8 cellular contexts compared by ENCODE assay signal in the genomic region with DNA sequence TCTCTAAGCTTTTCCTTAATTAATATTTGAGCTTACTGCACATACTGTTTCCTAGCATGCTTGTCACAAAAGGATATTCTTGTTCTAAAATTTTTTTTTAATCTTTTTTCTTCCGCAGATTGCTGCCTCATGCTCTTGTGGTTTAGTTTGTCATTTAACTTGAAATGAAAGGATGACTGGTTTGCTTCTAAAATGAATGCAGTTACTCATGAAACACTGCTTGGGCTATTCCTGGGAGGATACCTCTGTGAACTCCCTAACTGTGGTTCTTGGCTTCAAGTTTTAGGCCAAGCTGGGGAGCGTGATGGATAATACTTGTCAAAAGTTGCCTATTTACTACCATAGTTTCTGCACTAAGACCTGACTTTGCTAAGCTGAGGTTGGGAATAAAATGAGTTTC.
DNase-seq lines count a peak whose midpoint lies in the region; ATAC-seq and TF ChIP-seq lines count a peak whose summit lies in the region.
"Had no signal": no experiment of that assay in that cellular context is flagged by ENCODE, and none has a peak within 500 bp of the region (broad histone marks: within the 10 kb centered on the region; RNA-seq: fewer than 3 reads in every experiment).

No MANE protein-coding gene starts in this region.

- H3K4me3 ChIP-seq in choroid plexus epithelial cell (ENCODE audit: low read depth, low read length): no peak overlapping the region

- H3K9me3 Mint-ChIP-seq in activated CD4-positive, alpha-beta memory T cell treated with anti-CD3 and anti-CD28 coated beads, Interleukin-2, amount 10 ng/mL, durations not matched to agents 7 days and 5 days: no peaks in the 10 kb centered on the region
- H3K9me3 Mint-ChIP-seq: activated naive CD8-positive, alpha-beta T cell treated with anti-CD3 and anti-CD28 coated beads for 36 hours had no signal

- ATAC-seq in HG03196 (IDR thresholded peaks at IDR 0.05; ENCODE audit: unreplicated experiment) (peak; percentile 55), sciatic nerve (peak; percentile 85)

- no peak overlapping the region for H3K27ac Mint-ChIP-seq in activated CD4-positive, alpha-beta memory T cell treated with anti-CD3 and anti-CD28 coated beads, Interleukin-2, amount 10 ng/mL, durations not matched to agents 7 days and 5 days
- H3K27ac Mint-ChIP-seq: activated naive CD8-positive, alpha-beta T cell treated with anti-CD3 and anti-CD28 coated beads for 36 hours had no signal

- intact Hi-C loops in sciatic nerve (cut with DNase I): no loop called here

- POLR2A ChIA-PET in activated CD4-positive, alpha-beta memory T cell treated with anti-CD3 and anti-CD28 coated beads, Interleukin-2, amount 10 ng/mL, durations not matched to agents 7 days and 5 days (lab: Charles Lee): no interaction called here

- H3K4me3 Mint-ChIP-seq in activated CD4-positive, alpha-beta memory T cell treated with anti-CD3 and anti-CD28 coated beads, Interleukin-2, amount 10 ng/mL, durations not matched to agents 7 days and 5 days: no peak overlapping the region
- H3K4me3 Mint-ChIP-seq: activated naive CD8-positive, alpha-beta T cell treated with anti-CD3 and anti-CD28 coated beads for 36 hours had no signal

- H3K36me3 Mint-ChIP-seq in activated CD4-positive, alpha-beta memory T cell treated with anti-CD3 and anti-CD28 coated beads, Interleukin-2, amount 10 ng/mL, durations not matched to agents 7 days and 5 days (ENCODE audit: low read depth): peaks cover 6% of the 10 kb centered on the region

- no peak for TF ChIP-seq CTCF in choroid plexus epithelial cell (conservative IDR thresholded peaks at IDR 0.05; ENCODE audit: low read depth, low read length)

- DNase-seq in GM04504 (ENCODE audit: low read depth) (peak; percentile 83), choroid plexus epithelial cell (ENCODE audit: low read depth) (peak; percentile 83), sciatic nerve (ENCODE audit: low spot score) (no peak), NCI-H748 treated with DMSO at 0.1 percent for 48 hours (lab: John Stamatoyannopoulos, UW) (no peak), HT-29 (ENCODE audit: low spot score) (no peak)
- DNase-seq in activated CD4-positive, alpha-beta memory T cell treated with anti-CD3 and anti-CD28 coated beads, Interleukin-2, amount 10 ng/mL, durations not matched to agents 7 days and 5 days: no peak
- DNase-seq: activated naive CD8-positive, alpha-beta T cell treated with anti-CD3 and anti-CD28 coated beads for 36 hours had no signal

- CTCF ChIA-PET in activated CD4-positive, alpha-beta memory T cell treated with anti-CD3 and anti-CD28 coated beads, Interleukin-2, amount 10 ng/mL, durations not matched to agents 7 days and 5 days (lab: Charles Lee): no interaction called here

- H3K27me3 Mint-ChIP-seq in activated CD4-positive, alpha-beta memory T cell treated with anti-CD3 and anti-CD28 coated beads, Interleukin-2, amount 10 ng/mL, durations not matched to agents 7 days and 5 days: no peaks in the 10 kb centered on the region
- H3K27me3 Mint-ChIP-seq: activated naive CD8-positive, alpha-beta T cell treated with anti-CD3 and anti-CD28 coated beads for 36 hours had no signal

- H3K4me1 Mint-ChIP-seq in activated CD4-positive, alpha-beta memory T cell treated with anti-CD3 and anti-CD28 coated beads, Interleukin-2, amount 10 ng/mL, durations not matched to agents 7 days and 5 days: no peaks in the 10 kb centered on the region
- H3K4me1 Mint-ChIP-seq: activated naive CD8-positive, alpha-beta T cell treated with anti-CD3 and anti-CD28 coated beads for 36 hours had no signal

Comparison
In these comparisons a context has a peak if more than half of its experiments do, and no peak if none do; other contexts are left out.
1. DNase-seq: peak in GM04504 (single experiment) and choroid plexus epithelial cell (single experiment); none in sciatic nerve (single experiment), NCI-H748 treated with DMSO at 0.1 percent for 48 hours (single experiment), HT-29 (single experiment) and activated CD4-positive, alpha-beta memory T cell treated with anti-CD3 and anti-CD28 coated beads, Interleukin-2, amount 10 ng/mL, durations not matched to agents 7 days and 5 days (single experiment).